Comparison of ENCODE assay signal across 18 cellular contexts in the genomic region with DNA sequence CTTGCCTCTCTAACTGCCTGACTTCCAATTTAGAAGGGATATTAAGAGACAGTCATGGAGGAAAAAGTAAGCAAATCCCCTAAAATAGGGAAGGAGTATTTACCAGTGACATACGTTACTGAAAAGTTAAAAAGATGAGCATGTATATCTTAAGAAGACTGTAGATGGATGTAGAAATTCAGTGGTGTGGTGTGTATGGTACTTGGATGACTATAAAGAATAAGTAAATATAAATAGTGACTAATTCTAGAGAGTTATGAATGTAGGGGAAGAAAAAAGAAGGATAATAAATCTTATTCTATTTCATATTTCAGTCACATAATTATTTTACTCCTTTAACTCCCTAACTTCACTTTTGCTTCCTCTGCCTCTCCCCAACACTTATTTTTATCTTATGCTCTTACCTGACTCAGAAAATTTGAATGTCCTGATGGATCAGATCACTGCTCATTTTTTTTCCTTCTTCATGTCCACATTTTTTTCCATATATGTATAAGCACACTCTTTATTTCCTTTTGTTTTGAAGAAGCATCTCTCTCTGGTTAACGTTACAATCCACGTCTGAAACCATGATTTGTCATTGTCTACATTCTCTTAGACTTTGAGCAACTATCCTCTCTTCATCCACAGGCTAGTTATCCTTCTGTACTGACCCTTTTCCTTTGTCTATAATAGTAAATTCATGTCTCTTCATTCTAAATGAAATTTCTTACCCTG.
"Had no signal": no experiment of that assay in that cellular context is flagged by ENCODE, and none has a peak within 500 bp of the region (broad histone marks: within the 10 kb centered on the region; RNA-seq: fewer than 3 reads in every experiment).

No MANE protein-coding gene starts in this region.

- H3K36me3 ChIP-seq: stomach had no signal

- H3K27me3 ChIP-seq: stomach had no signal

- H3K27ac ChIP-seq: stomach had no signal

- H3K4me3 ChIP-seq: stomach had no signal

- DNase-seq: activated CD4-positive, alpha-beta T cell treated with anti-CD3 and anti-CD28 coated beads, Interleukin-2, amount 50 U/mL, for 1 hour; activated CD8-positive, alpha-beta memory T cell treated with anti-CD3 and anti-CD28 coated beads, Interleukin-2, amount 50 U/mL, for 4 hours; activated naive CD4-positive, alpha-beta T cell treated with anti-CD3 and anti-CD28 coated beads, Interleukin-2, amount 10 ng/mL, durations not matched to agents 7 days and 5 days; activated naive CD8-positive, alpha-beta T cell treated with anti-CD3 and anti-CD28 coated beads, Interleukin-2, amount 50 U/mL, for 24 hours; activated T-cell treated with anti-CD3 and anti-CD28 coated beads, Interleukin-2, amount 50 U/mL, for 4 hours; caudate nucleus; hypothalamus; kidney; occipital lobe; small intestine; stimulated activated CD4-positive, alpha-beta T cell treated with anti-CD3 and anti-CD28 coated beads, Interleukin-4, amount 100 ng/mL, for 24 hours; stomach; T1000; trophoblast cell had no signal

- H3K4me1 ChIP-seq: stomach had no signal

- ATAC-seq: activated CD4-positive, CD25-positive, alpha-beta regulatory T cell treated with anti-CD3 and anti-CD28 coated beads, Interleukin-2, amount 50 U/mL, for 24 hours; activated naive CD8-positive, alpha-beta T cell treated with anti-CD3 and anti-CD28 coated beads, Interleukin-2, amount 50 U/mL, for 24 hours; activated T-cell treated with anti-CD3 and anti-CD28 coated beads, Interleukin-2, amount 50 U/mL, for 4 hours; left lobe of liver; natural killer cell treated with Interleukin-12 subunit alpha and Interleukin-12 subunit beta and Interleukin-15 and Interleukin-18, amount 100 ng/mL, for 72 hours; stimulated activated effector memory CD8-positive, alpha-beta T cell treated with anti-CD3 and anti-CD28 coated beads, Interleukin-12 subunit alpha, Interleukin-12 subunit beta, amount 100 ng/mL, for 72 hours had no signal
